ENCODE assay signal across 19 cellular contexts in genomic region chr5:73171495-73171894, GRCh38. TPM values are rescaled to one million over a fixed set of nuclear protein-coding genes. Genes with fewer than 3 reads are reported as not detected.
A peak's percentile ranks its signal among the peaks of the same experiment; 100 is the strongest.
DNase-seq lines count a peak whose midpoint lies in the region; ATAC-seq and TF ChIP-seq lines count a peak whose summit lies in the region.
"Had no signal": no experiment of that assay in that cellular context is flagged by ENCODE, and none has a peak within 500 bp of the region (broad histone marks: within the 10 kb centered on the region; RNA-seq: fewer than 3 reads in every experiment).

No MANE protein-coding gene starts in this region.

- H3K27ac ChIP-seq in PC-3 (ENCODE audit: low read length), result no peak overlapping the region
- no peak overlapping the region for H3K27ac ChIP-seq in WERI-Rb-1
- H3K27ac ChIP-seq: 22Rv1, BLaER1 had no signal

- no peaks in the 10 kb centered on the region for H3K9me3 ChIP-seq in PC-3 (ENCODE audit: low read length)
- peaks cover 7% of the 10 kb centered on the region for H3K9me3 ChIP-seq in WERI-Rb-1 (ENCODE audit: severe bottlenecking)
- H3K9me3 ChIP-seq: Caco-2, HAP-1 had no signal

- DNase-seq in DMS79 treated with DMSO at 0.1 percent for 48 hours (lab: John Stamatoyannopoulos, UW) (peak; percentile 15), DMS79 (lab: John Stamatoyannopoulos, UW) (no peak), PC-3 (peak; percentile 8), glomerular visceral epithelial cell (ENCODE audit: extremely low spot score) (peak; percentile 17), renal cortical epithelial cell (ENCODE audit: low read depth) (peak; percentile 87), DMS53 treated with DMSO at 0.1 percent for 48 hours (lab: John Stamatoyannopoulos, UW; ENCODE audit: unreplicated experiment) (no peak), WERI-Rb-1 (no peak)
- DNase-seq: Caco-2; CD8-positive, alpha-beta memory T cell; EL; GDM1 had no signal

- no peaks in the 10 kb centered on the region for H3K4me1 ChIP-seq in PC-3 (ENCODE audit: insufficient read depth, low read length)
- H3K4me1 ChIP-seq: Caco-2 had no signal

- TF ChIP-seq CTCF in PC-3 (conservative IDR thresholded peaks at IDR 0.05; ENCODE audit: low read depth, low read length), result no peak
- no peak for TF ChIP-seq CTCF in WERI-Rb-1 (IDR thresholded peaks at IDR 0.05; ENCODE audit: low read depth, low read length)

- CTCF ChIA-PET in PC-3 (lab: Charles Lee), result interaction anchor here (0.7 to 1.5 kb wide), 2 partner anchors 44 to 89 kb away, joined by 3 to 4 read pairs; no protein-coding TSS in a partner anchor

- intact Hi-C loops in PC-3 (cut with micrococcal nuclease), result no loop called here

- no peaks in the 10 kb centered on the region for H3K9me2 ChIP-seq in PC-3 (replicated peaks; ENCODE audit: low read length)

- no peaks in the 10 kb centered on the region for H3F3A ChIP-seq in PC-3 (ENCODE audit: low read length, unreplicated experiment)

- BruUV-seq in PC-3 (replicated peaks; lab: Mats Ljungman, UMichigan), result no TSS peak

- H3K79me2 ChIP-seq in PC-3 (ENCODE audit: low read length), result no peaks in the 10 kb centered on the region

- H3K9ac ChIP-seq in PC-3 (ENCODE audit: low read length), result no peak overlapping the region
- H3K9ac ChIP-seq: BLaER1 had no signal

- no peaks in the 10 kb centered on the region for H3K36me3 ChIP-seq in PC-3 (ENCODE audit: low read depth, low read length)
- H3K36me3 ChIP-seq in WERI-Rb-1, result no peaks in the 10 kb centered on the region
- H3K36me3 ChIP-seq: BLaER1, HAP-1 had no signal

- H4K20me1 ChIP-seq in PC-3 (ENCODE audit: low read length), result no peaks in the 10 kb centered on the region
- H4K20me1 ChIP-seq: BLaER1 had no signal

- H3K27me3 ChIP-seq in PC-3 (ENCODE audit: low read length), result no peaks in the 10 kb centered on the region
- no peaks in the 10 kb centered on the region for H3K27me3 ChIP-seq in WERI-Rb-1 (ENCODE audit: insufficient read depth, low read depth, severe bottlenecking)

- H3K4me2 ChIP-seq in PC-3 (ENCODE audit: low read length), result no peak overlapping the region
- H3K4me2 ChIP-seq: BLaER1 had no signal

- no peak for ATAC-seq in PC-3
- no peak for ATAC-seq in activated CD4-positive, CD25-positive, alpha-beta regulatory T cell treated with anti-CD3 and anti-CD28 coated beads, Interleukin-2, amount 50 U/mL, for 24 hours

- POLR2A ChIA-PET in PC-3 (lab: Charles Lee; ENCODE audit: unreplicated experiment), result no interaction called here

- H2AFZ ChIP-seq in PC-3 (ENCODE audit: low read length), result no peak overlapping the region

- H3K4me3 ChIP-seq in PC-3 (ENCODE audit: low read length) (no peak overlapping the region), WERI-Rb-1 (ENCODE audit: low read depth, low read length) (no peak overlapping the region)
- H3K4me3 ChIP-seq: BLaER1, HAP-1 had no signal

RNA-seq across cellular contexts. Expression of gene TMEM174, which starts 1.5 kb away (rescaled TPM):
- not detected in 2 replicates for total RNA-seq in PC-3 (2014; rRNA removed)
- 0.15 TPM in 1 of 2 replicates, not detected in the other for total RNA-seq in renal cortical epithelial cell
- total RNA-seq: A673; Caco-2; CD8-positive, alpha-beta memory T cell; H1; HT-29; IMR-90 had no signal

RNA-seq across cellular contexts. Expression of gene TMEM171, which starts 51.1 kb away (rescaled TPM):
- 1.8 and 2.4 TPM in 2 replicates for total RNA-seq in PC-3 (2014; rRNA removed)
- 9.4 and 11.3 TPM in 2 replicates for total RNA-seq in renal cortical epithelial cell
- total RNA-seq: CD8-positive, alpha-beta memory T cell; HT-29 had no signal

Comparison
In these comparisons a context has a peak if more than half of its experiments do, and no peak if none do; other contexts are left out.
1. DNase-seq: peak in DMS79 treated with DMSO at 0.1 percent for 48 hours (single experiment), PC-3 (single experiment), glomerular visceral epithelial cell (single experiment) and renal cortical epithelial cell (single experiment); none in DMS79 (single experiment), DMS53 treated with DMSO at 0.1 percent for 48 hours (single experiment) and WERI-Rb-1 (single experiment).